In the genomic region with DNA sequence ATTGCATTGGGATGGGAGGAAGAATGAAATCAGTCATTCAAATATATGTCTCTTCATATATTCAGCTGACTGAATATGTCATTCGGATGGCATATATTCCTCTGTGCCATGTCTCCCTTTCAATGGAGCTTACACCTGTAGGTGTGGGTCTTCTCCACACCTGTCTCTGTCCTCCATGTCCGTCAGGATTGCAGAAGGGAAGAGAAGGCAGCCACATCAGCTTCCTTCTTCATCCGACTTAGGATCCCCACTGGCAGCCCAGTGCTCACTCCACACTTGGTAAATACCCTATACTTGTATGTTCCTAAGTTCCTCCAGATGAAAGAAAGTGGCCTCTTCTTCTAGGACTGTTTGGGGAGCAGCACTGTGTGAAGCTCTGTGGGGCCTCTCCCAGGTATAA, we compare ENCODE assay signal across 37 cellular contexts.
"Had no signal": no experiment of that assay in that cellular context is flagged by ENCODE, and none has a peak within 500 bp of the region (broad histone marks: within the 10 kb centered on the region; RNA-seq: fewer than 3 reads in every experiment).

No MANE protein-coding gene starts in this region.

- H3K4me1 Mint-ChIP-seq: activated naive CD4-positive, alpha-beta T cell treated with anti-CD3 and anti-CD28 coated beads, Interleukin-2, amount 10 ng/mL, durations not matched to agents 7 days and 5 days; activated naive CD4-positive, alpha-beta T cell treated with anti-CD3 and anti-CD28 coated beads, Interleukin-2, amount 50 U/mL, for 24 hours; activated naive CD8-positive, alpha-beta T cell treated with anti-CD3 and anti-CD28 coated beads for 36 hours; activated naive CD8-positive, alpha-beta T cell treated with anti-CD3 and anti-CD28 coated beads, Interleukin-2, amount 50 U/mL, for 24 hours; activated T-helper 17 cell treated with anti-CD3 and anti-CD28 coated beads, Interleukin-2, amount 50 U/mL, for 72 hours; brain; central memory CD8-positive, alpha-beta T cell had no signal

- H3K27ac ChIP-seq: adrenal gland, ascending aorta, body of pancreas, brain microvascular endothelial cell, breast epithelium, cardiac muscle cell had no signal

- H3K9me3 Mint-ChIP-seq: activated naive CD4-positive, alpha-beta T cell treated with anti-CD3 and anti-CD28 coated beads for 36 hours; activated naive CD4-positive, alpha-beta T cell treated with anti-CD3 and anti-CD28 coated beads, Interleukin-2, amount 10 ng/mL, durations not matched to agents 7 days and 5 days; activated naive CD4-positive, alpha-beta T cell treated with anti-CD3 and anti-CD28 coated beads, Interleukin-2, amount 50 U/mL, for 24 hours; activated naive CD4-positive, alpha-beta T cell treated with anti-CD3 and anti-CD28 coated beads, Interleukin-2, amount 50 U/mL, for 72 hours; activated naive CD8-positive, alpha-beta T cell treated with anti-CD3 and anti-CD28 coated beads for 36 hours; activated naive CD8-positive, alpha-beta T cell treated with anti-CD3 and anti-CD28 coated beads, Interleukin-2, amount 10 ng/mL, durations not matched to agents 7 days and 5 days; activated naive CD8-positive, alpha-beta T cell treated with anti-CD3 and anti-CD28 coated beads, Interleukin-2, amount 50 U/mL, for 24 hours; activated T-cell treated with anti-CD3 and anti-CD28 coated beads, Interleukin-2, amount 50 U/mL, for 24 hours; activated T-cell treated with anti-CD3 and anti-CD28 coated beads, Interleukin-2, amount 50 U/mL, for 4 hours; activated T-helper 1 cell treated with anti-CD3 and anti-CD28 coated beads, Interleukin-12 subunit alpha, Interleukin-12 subunit beta, Interleukin-2, Interleukin-4 antibody, amounts not matched to agents 30 ng/mL and 10 ng/mL and 1 ng/mL, durations not matched to agents 14 hours and 24 hours and 36 hours; activated T-helper 17 cell treated with anti-CD3 and anti-CD28 coated beads, Interleukin-2, amount 50 U/mL, for 72 hours; activated T-helper 2 cell treated with anti-CD3 and anti-CD28 coated beads, Interferon-gamma antibody, Interleukin-2, Interleukin-4, amounts not matched to agents 10 μg/mL and 5 μg/mL and 100 μg/mL, durations not matched to agents 14 hours and 24 hours and 36 hours; brain; central memory CD8-positive, alpha-beta T cell had no signal

- H3K27me3 Mint-ChIP-seq: activated naive CD4-positive, alpha-beta T cell treated with anti-CD3 and anti-CD28 coated beads, Interleukin-2, amount 50 U/mL, for 24 hours; activated naive CD8-positive, alpha-beta T cell; activated naive CD8-positive, alpha-beta T cell treated with anti-CD3 and anti-CD28 coated beads for 36 hours; central memory CD8-positive, alpha-beta T cell had no signal

- H3K4me1 ChIP-seq: adrenal gland, ascending aorta, breast epithelium had no signal

- H3K9me3 ChIP-seq: adrenal gland, ascending aorta, body of pancreas, breast epithelium had no signal

- ATAC-seq: activated naive CD4-positive, alpha-beta T cell treated with anti-CD3 and anti-CD28 coated beads, Interleukin-2, amount 50 U/mL, for 72 hours; activated naive CD8-positive, alpha-beta T cell treated with anti-CD3 and anti-CD28 coated beads, Interleukin-2, amount 50 U/mL, for 24 hours; activated T-cell treated with anti-CD3 and anti-CD28 coated beads, Interleukin-2, amount 50 U/mL, for 4 hours; activated T-cell treated with anti-CD3 and anti-CD28 coated beads, Interleukin-2, amount 50 U/mL, for 72 hours; activated T-helper 17 cell treated with anti-CD3 and anti-CD28 coated beads, Interleukin-2, amount 50 U/mL, for 72 hours; body of pancreas had no signal

- H3K27ac Mint-ChIP-seq: activated naive CD4-positive, alpha-beta T cell treated with anti-CD3 and anti-CD28 coated beads for 36 hours; activated naive CD4-positive, alpha-beta T cell treated with anti-CD3 and anti-CD28 coated beads, Interleukin-2, amount 10 ng/mL, durations not matched to agents 7 days and 5 days; activated naive CD4-positive, alpha-beta T cell treated with anti-CD3 and anti-CD28 coated beads, Interleukin-2, amount 50 U/mL, for 24 hours; activated naive CD4-positive, alpha-beta T cell treated with anti-CD3 and anti-CD28 coated beads, Interleukin-2, amount 50 U/mL, for 72 hours; activated naive CD8-positive, alpha-beta T cell; activated naive CD8-positive, alpha-beta T cell treated with anti-CD3 and anti-CD28 coated beads for 36 hours; activated naive CD8-positive, alpha-beta T cell treated with anti-CD3 and anti-CD28 coated beads, Interleukin-2, amount 10 ng/mL, durations not matched to agents 7 days and 5 days; activated naive CD8-positive, alpha-beta T cell treated with anti-CD3 and anti-CD28 coated beads, Interleukin-2, amount 50 U/mL, for 24 hours; activated T-cell treated with anti-CD3 and anti-CD28 coated beads, Interleukin-2, amount 50 U/mL, for 24 hours; activated T-cell treated with anti-CD3 and anti-CD28 coated beads, Interleukin-2, amount 50 U/mL, for 72 hours; activated T-helper 1 cell treated with anti-CD3 and anti-CD28 coated beads, Interleukin-12 subunit alpha, Interleukin-12 subunit beta, Interleukin-2, Interleukin-4 antibody, amounts not matched to agents 30 ng/mL and 10 ng/mL and 1 ng/mL, durations not matched to agents 14 hours and 24 hours and 36 hours; activated T-helper 17 cell treated with anti-CD3 and anti-CD28 coated beads, Interleukin-2, amount 50 U/mL, for 72 hours; activated T-helper 2 cell treated with anti-CD3 and anti-CD28 coated beads, Interferon-gamma antibody, Interleukin-2, Interleukin-4, amounts not matched to agents 10 μg/mL and 5 μg/mL and 100 μg/mL, durations not matched to agents 14 hours and 24 hours and 36 hours; brain had no signal

- H3K36me3 Mint-ChIP-seq: activated naive CD4-positive, alpha-beta T cell treated with anti-CD3 and anti-CD28 coated beads, Interleukin-2, amount 10 ng/mL, durations not matched to agents 7 days and 5 days; activated naive CD4-positive, alpha-beta T cell treated with anti-CD3 and anti-CD28 coated beads, Interleukin-2, amount 50 U/mL, for 24 hours; activated naive CD4-positive, alpha-beta T cell treated with anti-CD3 and anti-CD28 coated beads, Interleukin-2, amount 50 U/mL, for 72 hours; activated naive CD8-positive, alpha-beta T cell; activated naive CD8-positive, alpha-beta T cell treated with anti-CD3 and anti-CD28 coated beads for 36 hours; activated naive CD8-positive, alpha-beta T cell treated with anti-CD3 and anti-CD28 coated beads, Interleukin-2, amount 10 ng/mL, durations not matched to agents 7 days and 5 days; brain had no signal

- H3K27me3 ChIP-seq: adrenal gland, ascending aorta, body of pancreas, brain microvascular endothelial cell, breast epithelium, cardiac muscle cell had no signal

- DNase-seq: activated effector memory CD4-positive, alpha-beta T cell treated with anti-CD3 and anti-CD28 coated beads, Interleukin-2, amount 50 U/mL, for 16 hours; activated effector memory CD4-positive, alpha-beta T cell treated with Interleukin-2 at 50 U/mL for 16 hours; activated gamma-delta T cell; activated gamma-delta T cell treated with Interleukin-2 at 50 U/mL for 16 hours; activated naive CD4-positive, alpha-beta T cell; activated naive CD4-positive, alpha-beta T cell treated with anti-CD3 and anti-CD28 coated beads for 36 hours; activated naive CD4-positive, alpha-beta T cell treated with anti-CD3 and anti-CD28 coated beads, Interleukin-2, amount 10 ng/mL, durations not matched to agents 7 days and 5 days; activated naive CD4-positive, alpha-beta T cell treated with anti-CD3 and anti-CD28 coated beads, Interleukin-2, amount 50 U/mL, for 16 hours; activated naive CD4-positive, alpha-beta T cell treated with Interleukin-2 at 50 U/mL for 16 hours; activated naive CD8-positive, alpha-beta T cell treated with anti-CD3 and anti-CD28 coated beads for 36 hours; activated naive CD8-positive, alpha-beta T cell treated with anti-CD3 and anti-CD28 coated beads, Interleukin-2, amount 10 ng/mL, durations not matched to agents 7 days and 5 days; activated naive CD8-positive, alpha-beta T cell treated with anti-CD3 and anti-CD28 coated beads, Interleukin-2, amount 50 U/mL, for 24 hours; activated T-cell treated with anti-CD3 and anti-CD28 coated beads, Interleukin-2, amount 50 U/mL, for 1 hour; activated T-cell treated with anti-CD3 and anti-CD28 coated beads, Interleukin-2, amount 50 U/mL, for 24 hours; activated T-cell treated with anti-CD3 and anti-CD28 coated beads, Interleukin-2, amount 50 U/mL, for 4 hours; activated T-cell treated with anti-CD3 and anti-CD28 coated beads, Interleukin-2, amount 50 U/mL, for 48 hours; activated T-cell treated with anti-CD3 and anti-CD28 coated beads, Interleukin-2, amount 50 U/mL, for 72 hours; adrenal gland; amniotic stem cell; amygdala; anterior cingulate cortex; aorta; body of pancreas; brain microvascular endothelial cell; central memory CD4-positive, alpha-beta T cell; cerebellar nuclear complex had no signal

- H3K4me3 ChIP-seq: adrenal gland, ascending aorta, body of pancreas, breast epithelium, cardiac muscle cell had no signal

- H3K4me3 Mint-ChIP-seq: activated naive CD4-positive, alpha-beta T cell treated with anti-CD3 and anti-CD28 coated beads for 36 hours; activated naive CD4-positive, alpha-beta T cell treated with anti-CD3 and anti-CD28 coated beads, Interleukin-2, amount 10 ng/mL, durations not matched to agents 7 days and 5 days; activated naive CD4-positive, alpha-beta T cell treated with anti-CD3 and anti-CD28 coated beads, Interleukin-2, amount 50 U/mL, for 24 hours; activated naive CD8-positive, alpha-beta T cell; activated naive CD8-positive, alpha-beta T cell treated with anti-CD3 and anti-CD28 coated beads for 36 hours; activated naive CD8-positive, alpha-beta T cell treated with anti-CD3 and anti-CD28 coated beads, Interleukin-2, amount 10 ng/mL, durations not matched to agents 7 days and 5 days; activated naive CD8-positive, alpha-beta T cell treated with anti-CD3 and anti-CD28 coated beads, Interleukin-2, amount 50 U/mL, for 24 hours; activated T-cell treated with anti-CD3 and anti-CD28 coated beads, Interleukin-2, amount 50 U/mL, for 24 hours; activated T-cell treated with anti-CD3 and anti-CD28 coated beads, Interleukin-2, amount 50 U/mL, for 4 hours; activated T-cell treated with anti-CD3 and anti-CD28 coated beads, Interleukin-2, amount 50 U/mL, for 72 hours; activated T-helper 1 cell treated with anti-CD3 and anti-CD28 coated beads, Interleukin-12 subunit alpha, Interleukin-12 subunit beta, Interleukin-2, Interleukin-4 antibody, amounts not matched to agents 30 ng/mL and 10 ng/mL and 1 ng/mL, durations not matched to agents 14 hours and 24 hours and 36 hours; activated T-helper 17 cell treated with anti-CD3 and anti-CD28 coated beads, Interleukin-2, amount 50 U/mL, for 72 hours; brain; central memory CD8-positive, alpha-beta T cell had no signal

- H3K36me3 ChIP-seq: adrenal gland, ascending aorta, brain microvascular endothelial cell, breast epithelium, cardiac muscle cell had no signal
